In genomic region chr17:81166033-81166472, GRCh38 we compare ENCODE assay signal across 8 cellular contexts. TPM values are rescaled to one million over a fixed set of nuclear protein-coding genes. Genes with fewer than 3 reads are reported as not detected.
DNase-seq lines count a peak whose midpoint lies in the region; ATAC-seq and TF ChIP-seq lines count a peak whose summit lies in the region.
"Had no signal": no experiment of that assay in that cellular context is flagged by ENCODE, and none has a peak within 500 bp of the region (broad histone marks: within the 10 kb centered on the region; RNA-seq: fewer than 3 reads in every experiment).

AATK (minus strand) TSS chr17:81166221; CDS start chr17:81165992, 229 bp downstream.

- H3K36me3 Mint-ChIP-seq in brain = no peaks in the 10 kb centered on the region

- H3K27me3 ChIP-seq in lung (ENCODE audit: control insufficient read depth, insufficient read depth) (no peaks in the 10 kb centered on the region), stomach smooth muscle (ENCODE audit: control insufficient read depth in 1 of 2, insufficient read depth in 2 of 2, low read length in 2 of 2) (peaks cover 3% of the 10 kb centered on the region in 2 donors)

- 2 to 3% methylated on average over 21 to 62 of the region's 62 CpGs for WGBS in lung, 2 donors

- no peak within 1 kb of the TSS for H3K27ac ChIP-seq in lung (ENCODE audit: low read depth in 1 of 2, low read length in 1 of 2)
- H3K27ac ChIP-seq in stomach smooth muscle (ENCODE audit: low read length) = peak within 1 kb of the TSS; percentile 41

- no peak for DNase-seq in HT-29 (ENCODE audit: low spot score)
- DNase-seq in lung (ENCODE audit: low spot score) = no peak
- no peak for DNase-seq in activated gamma-delta T cell (lab: John Stamatoyannopoulos, UW)
- no peak for DNase-seq in KG1 (lab: John Stamatoyannopoulos, UW)
- no peak for DNase-seq in stimulated activated CD4-positive, alpha-beta T cell treated with anti-CD3 and anti-CD28 coated beads, Interleukin-15, amount 100 ng/mL, for 24 hours
- DNase-seq: NCI-H1092 had no signal

- peaks cover 19% of the 10 kb centered on the region for H3K4me1 Mint-ChIP-seq in brain

- peak within 1 kb of the TSS; percentile 9 to 64 for H3K9ac ChIP-seq in stomach smooth muscle (ENCODE audit: low read length in 2 of 2)

- peak within 1 kb of the TSS; percentile 52 to 81 (median 73) for H3K4me3 Mint-ChIP-seq in brain

- H3K27me3 Mint-ChIP-seq in brain = peaks cover 5% of the 10 kb centered on the region

- H3K4me1 ChIP-seq in lung (ENCODE audit: control insufficient read depth in 2 of 2, insufficient read depth in 2 of 2, low read length in 2 of 2) (peaks cover 0 to 3% of the 10 kb centered on the region in 2 donors), stomach smooth muscle (ENCODE audit: control insufficient read depth, insufficient read depth, low read length) (peaks cover 18% of the 10 kb centered on the region)

- no peak within 1 kb of the TSS for H3K4me3 ChIP-seq in lung
- peak within 1 kb of the TSS in 1 of 2 donors; percentile 75 for H3K4me3 ChIP-seq in stomach smooth muscle (ENCODE audit: low read length in 2 of 2)

- no peaks in the 10 kb centered on the region for H3K9me3 Mint-ChIP-seq in brain

- H3K9me3 ChIP-seq in lung (ENCODE audit: control insufficient read depth in 2 of 2, insufficient read depth in 1 of 2, low read length in 1 of 2) (no peaks in the 10 kb centered on the region), stomach smooth muscle (ENCODE audit: control insufficient read depth in 2 of 2, low read length in 2 of 2) (no peaks in the 10 kb centered on the region)

- TF ChIP-seq CTCF in brain (conservative IDR thresholded peaks at IDR 0.05) (no peak), lung (IDR thresholded peaks at IDR 0.05; ENCODE audit: control extremely low read depth, extremely low read depth) (no peak)

- peak within 1 kb of the TSS in 4 of 5 experiments; percentile 59 to 94 (median 84) for H3K27ac Mint-ChIP-seq in brain

- no peak for ATAC-seq in lung (ENCODE audit: insufficient read depth, low FRiP score)

- H3K36me3 ChIP-seq in lung (ENCODE audit: control insufficient read depth in 2 of 2, insufficient read depth in 2 of 2, low read length in 2 of 2) (no peaks in the 10 kb centered on the region), stomach smooth muscle (ENCODE audit: control insufficient read depth in 2 of 2, insufficient read depth in 2 of 2, low read length in 2 of 2) (no peaks in the 10 kb centered on the region)

RNA-seq across cellular contexts. Expression of gene AATK, which starts in this region (rescaled TPM):
- 64.6 and 71.3 TPM in 2 replicates for total RNA-seq in HT-29 (2014; rRNA removed; shearing (Covaris generic))
- 61.7 TPM for polyA plus RNA-seq in brain (ENCODE audit: insufficient read depth, low read depth, low replicate concordance)
- 10 to 100 TPM in 1 of 2 donors, 1 to 10 TPM in 1; 9.6 to 54.6 TPM for total RNA-seq in lung
- polyA plus RNA-seq in lung = 10 to 100 TPM; 20.8 to 26.7 TPM
